Comparison of ENCODE assay signal across 8 cellular contexts in genomic region chr3:167733961-167734497, GRCh38. TPM values are rescaled to one million over a fixed set of nuclear protein-coding genes. Genes with fewer than 3 reads are reported as not detected.
DNase-seq lines count a peak whose midpoint lies in the region; ATAC-seq lines count a peak whose summit lies in the region.

No MANE protein-coding gene starts in this region.

- H3K27ac ChIP-seq in SJSA1, result peak overlapping the region; percentile 17; the same call in 1 of the 2 replicates
- H3K27ac ChIP-seq in right cardiac atrium (ENCODE audit: low read length), result peak overlapping the region; percentile 96
- peak overlapping the region; percentile 85 for H3K27ac ChIP-seq in subcutaneous abdominal adipose tissue (ENCODE audit: low read depth, low read length)

- intact Hi-C loops in right cardiac atrium (cut with DNase I), result loop anchor here in 1 of 4 donors (10.0 kb wide), 1 partner anchor 141 kb away; no protein-coding TSS in a partner anchor

- no peaks in the 10 kb centered on the region for H3K36me3 ChIP-seq in SJSA1
- no peaks in the 10 kb centered on the region for H3K36me3 ChIP-seq in subcutaneous abdominal adipose tissue (ENCODE audit: control insufficient read depth in 5 of 5, insufficient read depth in 5 of 5, low read length in 5 of 5)

- WGBS in right cardiac atrium, result under 1% methylated on average over 12 of the region's 12 CpGs

- H3K9me3 ChIP-seq in SJSA1 (replicated peaks) (no peaks in the 10 kb centered on the region), right cardiac atrium (ENCODE audit: control insufficient read depth, low read length) (no peaks in the 10 kb centered on the region), subcutaneous abdominal adipose tissue (ENCODE audit: control insufficient read depth in 5 of 5, low read length in 5 of 5) (no peaks in the 10 kb centered on the region)

- no peak for ATAC-seq in right cardiac atrium
- no peak for ATAC-seq in GM21381 (IDR thresholded peaks at IDR 0.05; ENCODE audit: unreplicated experiment)
- no peak for ATAC-seq in HG02938 (IDR thresholded peaks at IDR 0.05; ENCODE audit: unreplicated experiment)

- H3K4me1 ChIP-seq in SJSA1 (replicated peaks), result no peaks in the 10 kb centered on the region
- H3K4me1 ChIP-seq in right cardiac atrium (ENCODE audit: control insufficient read depth, insufficient read depth, low read length), result no peaks in the 10 kb centered on the region
- H3K4me1 ChIP-seq in subcutaneous abdominal adipose tissue (ENCODE audit: control insufficient read depth in 5 of 5, insufficient read depth in 5 of 5, low read length in 5 of 5), result peaks cover 0 to 37% (median 34%) of the 10 kb centered on the region in 5 donors

- peak; percentile 32 for DNase-seq in NCI-H2227 (lab: John Stamatoyannopoulos, UW; ENCODE audit: unreplicated experiment)
- DNase-seq in NCI-H2227 treated with DMSO at 0.1 percent for 48 hours (lab: John Stamatoyannopoulos, UW), result no peak
- DNase-seq in SJSA1 (ENCODE audit: low read depth in 1 of 2, low spot score in 2 of 2), result no peak
- DNase-seq in right cardiac atrium, result no peak
- no peak for DNase-seq in C1 segment of cervical spinal cord (lab: John Stamatoyannopoulos, UW)

- H3K27me3 ChIP-seq in SJSA1 (replicated peaks) (peaks cover 6% of the 10 kb centered on the region), right cardiac atrium (ENCODE audit: control insufficient read depth, insufficient read depth) (no peaks in the 10 kb centered on the region), subcutaneous abdominal adipose tissue (ENCODE audit: control insufficient read depth in 5 of 5, insufficient read depth in 4 of 5, low read length in 5 of 5) (no peaks in the 10 kb centered on the region)

- H3K9ac ChIP-seq in subcutaneous abdominal adipose tissue (ENCODE audit: low read length in 5 of 5), result peak overlapping the region; percentile 85 to 98 (median 92)

- H3K4me3 ChIP-seq in SJSA1 (peak overlapping the region; percentile 72), right cardiac atrium (ENCODE audit: low read length) (peak overlapping the region; percentile 77), subcutaneous abdominal adipose tissue (ENCODE audit: low read depth in 1 of 5, low read length in 5 of 5) (peak overlapping the region; percentile 94 to 99 (median 97))

RNA-seq across cellular contexts. Expression of gene PDCD10, which starts 0.7 kb away (rescaled TPM):
- 63.7 and 67.3 TPM in 2 replicates for total RNA-seq in SJSA1 (2014; rRNA removed; shearing (Covaris generic))
- total RNA-seq in right cardiac atrium, result 10 to 100 TPM; 26.6 to 32.9 (median 30.9) TPM
- 29.1 TPM for polyA plus RNA-seq in right cardiac atrium

RNA-seq across cellular contexts. Expression of gene SERPINI1, which starts 1.5 kb away (rescaled TPM):
- total RNA-seq in SJSA1 (2014; rRNA removed; shearing (Covaris generic)), result 0.19 and 0.34 TPM in 2 replicates
- total RNA-seq in right cardiac atrium, result 1 to 10 TPM; 3.0 to 3.7 (median 3.0) TPM
- polyA plus RNA-seq in right cardiac atrium, result 6.4 TPM

Comparison
In these comparisons a context has a peak if more than half of its experiments do, and no peak if none do; other contexts are left out.
1. H3K27ac ChIP-seq: peak in every context shown above with its lines; median percentile 96 in right cardiac atrium; 85 in subcutaneous abdominal adipose tissue; 17 in SJSA1.